Comparison of ENCODE assay signal across 16 cellular contexts in the genomic region with DNA sequence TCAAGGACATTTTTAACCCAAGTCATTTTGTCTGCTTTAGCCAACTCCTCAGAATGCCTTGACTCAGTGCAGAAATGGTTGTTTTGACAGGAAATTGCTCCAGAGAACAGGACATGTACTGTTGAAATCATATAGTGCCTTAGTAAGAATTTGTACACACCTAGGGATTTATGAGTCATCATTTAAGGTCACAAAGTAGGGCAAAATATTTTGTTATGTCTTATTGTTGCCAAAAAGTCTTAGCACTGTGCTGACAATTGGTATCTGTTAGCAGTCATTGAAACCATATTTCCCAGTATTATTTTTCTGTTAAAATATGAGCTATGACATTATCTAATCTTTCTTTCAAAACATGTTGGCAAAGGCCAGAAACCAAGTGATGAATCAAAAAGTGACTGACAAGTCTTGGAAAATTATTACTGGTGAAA.
A peak's percentile ranks its signal among the peaks of the same experiment; 100 is the strongest.
DNase-seq lines count a peak whose midpoint lies in the region; ATAC-seq, FAIRE-seq and TF ChIP-seq lines count a peak whose summit lies in the region.
"Had no signal": no experiment of that assay in that cellular context is flagged by ENCODE, and none has a peak within 500 bp of the region (broad histone marks: within the 10 kb centered on the region; RNA-seq: fewer than 3 reads in every experiment).

No MANE protein-coding gene starts in this region.

- H4K20me1 ChIP-seq in hepatocyte (ENCODE audit: insufficient read depth, poor library complexity, severe bottlenecking): no peaks in the 10 kb centered on the region

- intact Hi-C loops in right cardiac atrium (cut with DNase I): no loop called here
- intact Hi-C loops in natural killer cell (cut with micrococcal nuclease): no loop called here

- H3K27me3 ChIP-seq in bronchial epithelial cell (ENCODE audit: control insufficient read depth, insufficient read depth, low read length) (no peaks in the 10 kb centered on the region), right cardiac atrium (ENCODE audit: control insufficient read depth, insufficient read depth) (no peaks in the 10 kb centered on the region), hepatocyte (no peaks in the 10 kb centered on the region)
- H3K27me3 ChIP-seq in effector memory CD4-positive, alpha-beta T cell (replicated peaks; ENCODE audit: control insufficient read depth, insufficient read depth, low read length, poor library complexity, severe bottlenecking): no peaks in the 10 kb centered on the region
- H3K27me3 ChIP-seq: esophagus muscularis mucosa, vagina had no signal

- H3K4me1 Mint-ChIP-seq in natural killer cell: no peaks in the 10 kb centered on the region
- H3K4me1 Mint-ChIP-seq: naive thymus-derived CD8-positive, alpha-beta T cell had no signal

- no peak overlapping the region for H3K27ac ChIP-seq in right cardiac atrium (ENCODE audit: low read length)
- no peak overlapping the region for H3K27ac ChIP-seq in hepatocyte
- H3K27ac ChIP-seq in effector memory CD4-positive, alpha-beta T cell (ENCODE audit: insufficient read depth, low read length, poor library complexity, severe bottlenecking): no peak overlapping the region
- H3K27ac ChIP-seq: vagina had no signal

- TF ChIP-seq CTCF in bronchial epithelial cell (IDR thresholded peaks at IDR 0.05; ENCODE audit: insufficient read depth, low read length, severe bottlenecking): no peak
- no peak for TF ChIP-seq CTCF in natural killer cell (IDR thresholded peaks at IDR 0.05)
- TF ChIP-seq CTCF in hepatocyte (IDR thresholded peaks at IDR 0.05; ENCODE audit: poor library complexity): no peak

- H3K9me3 Mint-ChIP-seq in natural killer cell: no peaks in the 10 kb centered on the region
- H3K9me3 Mint-ChIP-seq: naive thymus-derived CD8-positive, alpha-beta T cell had no signal

- ATAC-seq in right cardiac atrium (peak; percentile 75 to 86), natural killer cell (no peak)
- ATAC-seq: naive thymus-derived CD8-positive, alpha-beta T cell had no signal

- H3K4me1 ChIP-seq in right cardiac atrium (ENCODE audit: control insufficient read depth, insufficient read depth, low read length): no peaks in the 10 kb centered on the region
- H3K4me1 ChIP-seq in hepatocyte (ENCODE audit: insufficient read depth): no peaks in the 10 kb centered on the region
- H3K4me1 ChIP-seq in effector memory CD4-positive, alpha-beta T cell (ENCODE audit: control insufficient read depth, insufficient read depth, low read length, poor library complexity, severe bottlenecking): no peaks in the 10 kb centered on the region
- H3K4me1 ChIP-seq: vagina had no signal

- H3K27ac Mint-ChIP-seq in natural killer cell: no peak overlapping the region
- H3K27ac Mint-ChIP-seq: naive thymus-derived CD8-positive, alpha-beta T cell had no signal

- DNase-seq in A172 (ENCODE audit: low spot score) (peak; percentile 10), LHCN-M2 (ENCODE audit: low read depth) (peak; percentile 79), bronchial epithelial cell (ENCODE audit: low read depth) (peak; percentile 88), right cardiac atrium (no peak), natural killer cell (no peak), hepatocyte (ENCODE audit: low spot score) (no peak)
- DNase-seq in activated effector memory CD4-positive, alpha-beta T cell treated with anti-CD3 and anti-CD28 coated beads, Interleukin-2, amount 50 U/mL, for 16 hours: no peak
- no peak for DNase-seq in effector memory CD4-positive, alpha-beta T cell
- DNase-seq: ACHN; naive thymus-derived CD8-positive, alpha-beta T cell; NCI-H1417 treated with DMSO at 0.1 percent for 48 hours; stimulated activated CD4-positive, alpha-beta T cell treated with anti-CD3 and anti-CD28 coated beads, Interleukin-15, amount 100 ng/mL, for 24 hours had no signal

- no peak overlapping the region for H2AFZ ChIP-seq in hepatocyte

- no peaks in the 10 kb centered on the region for H3K36me3 Mint-ChIP-seq in natural killer cell
- H3K36me3 Mint-ChIP-seq: naive thymus-derived CD8-positive, alpha-beta T cell had no signal

- H3K36me3 ChIP-seq in bronchial epithelial cell (ENCODE audit: control insufficient read depth, insufficient read depth, low read length): no peaks in the 10 kb centered on the region
- H3K36me3 ChIP-seq in hepatocyte (replicated peaks; ENCODE audit: insufficient read depth, low read depth): no peaks in the 10 kb centered on the region
- H3K36me3 ChIP-seq in effector memory CD4-positive, alpha-beta T cell (ENCODE audit: control insufficient read depth, insufficient read depth, low read length): no peaks in the 10 kb centered on the region
- H3K36me3 ChIP-seq: esophagus muscularis mucosa, vagina had no signal

- H3K4me3 ChIP-seq in bronchial epithelial cell (ENCODE audit: low read depth, low read length) (no peak overlapping the region), right cardiac atrium (ENCODE audit: low read length) (no peak overlapping the region), hepatocyte (no peak overlapping the region)
- no peak overlapping the region for H3K4me3 ChIP-seq in effector memory CD4-positive, alpha-beta T cell (ENCODE audit: insufficient read depth, low read depth, low read length, poor library complexity, severe bottlenecking)
- H3K4me3 ChIP-seq: esophagus muscularis mucosa, vagina had no signal

- H3K4me2 ChIP-seq in hepatocyte: no peak overlapping the region

- no peak for FAIRE-seq in bronchial epithelial cell (lab: Jason Lieb, UNC)
- FAIRE-seq: GM12892, H1 had no signal

- peaks cover 3 to 5% of the 10 kb centered on the region in 2 donors for H3K27me3 Mint-ChIP-seq in natural killer cell (ENCODE audit: low read depth in 2 of 2)

- H3K9me2 ChIP-seq in hepatocyte (replicated peaks; ENCODE audit: insufficient read depth): no peaks in the 10 kb centered on the region

- no peaks in the 10 kb centered on the region for H3K79me2 ChIP-seq in hepatocyte

- H3K9me3 ChIP-seq in right cardiac atrium (ENCODE audit: control insufficient read depth, low read length): no peaks in the 10 kb centered on the region
- no peaks in the 10 kb centered on the region for H3K9me3 ChIP-seq in hepatocyte (ENCODE audit: low read depth)
- H3K9me3 ChIP-seq in effector memory CD4-positive, alpha-beta T cell (ENCODE audit: control insufficient read depth, low read length): no peaks in the 10 kb centered on the region
- H3K9me3 ChIP-seq: esophagus muscularis mucosa, vagina had no signal

- H3K4me3 Mint-ChIP-seq in natural killer cell: no peak overlapping the region
- H3K4me3 Mint-ChIP-seq: naive thymus-derived CD8-positive, alpha-beta T cell had no signal

Comparison
In these comparisons a context has a peak if more than half of its experiments do, and no peak if none do; other contexts are left out.
1. DNase-seq: peak in A172 (single experiment), LHCN-M2 (single experiment) and bronchial epithelial cell (single experiment); none in right cardiac atrium (0 of 3), activated effector memory CD4-positive, alpha-beta T cell treated with anti-CD3 and anti-CD28 coated beads, Interleukin-2, amount 50 U/mL, for 16 hours (single experiment), natural killer cell (single experiment), hepatocyte (single experiment) and effector memory CD4-positive, alpha-beta T cell (0 of 3).
2. ATAC-seq: peak in right cardiac atrium (2 of 2); none in natural killer cell (0 of 3).